Comparison of ENCODE assay signal across 9 cellular contexts in the genomic region with DNA sequence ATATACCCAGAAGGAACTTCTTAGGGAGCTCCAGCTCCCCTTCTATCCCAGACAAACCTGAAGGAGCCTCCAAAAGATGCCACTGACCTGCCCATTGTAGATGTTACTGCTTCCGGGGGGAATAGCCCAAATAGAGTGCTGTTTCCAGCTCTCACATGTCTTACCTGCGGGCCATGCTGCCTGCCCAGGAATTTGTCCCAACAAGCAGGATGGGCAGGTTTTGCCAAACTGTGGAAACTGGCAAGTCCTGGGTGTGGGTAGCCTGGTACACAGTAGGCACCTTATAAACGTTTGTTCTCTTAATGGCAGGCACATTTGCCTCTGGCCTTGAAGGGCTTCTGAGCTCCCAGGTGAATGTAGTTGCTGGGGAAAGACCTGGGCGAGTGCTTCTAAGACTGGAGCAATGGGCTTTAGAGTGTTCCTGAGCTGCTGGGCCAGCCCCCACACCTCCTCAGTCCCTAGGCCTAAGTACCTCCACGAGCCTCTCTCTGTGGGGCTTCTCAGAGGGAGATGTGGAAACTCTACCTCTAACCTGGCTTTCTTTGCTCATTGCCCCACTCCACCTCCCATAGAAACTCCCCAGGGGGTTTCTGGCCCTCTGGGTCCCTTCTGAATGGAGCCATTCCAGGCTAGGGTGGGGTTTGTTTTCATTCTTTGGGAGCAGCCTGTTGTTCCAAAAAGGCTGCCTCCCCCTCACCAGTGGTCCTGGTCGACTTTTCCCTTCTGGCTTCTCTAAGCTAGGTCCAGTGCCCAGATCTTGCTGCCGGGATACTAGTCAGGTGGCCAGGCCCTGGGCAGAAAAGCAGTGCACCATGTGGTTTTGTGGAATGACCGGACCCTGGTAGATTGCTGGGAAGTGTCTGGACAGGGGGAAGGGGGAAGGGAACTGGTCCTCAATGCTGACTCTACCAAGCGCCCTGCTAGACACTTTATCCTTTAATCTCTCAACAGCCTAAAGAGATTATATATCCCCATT. TPM values are rescaled to one million over a fixed set of nuclear protein-coding genes. Genes with fewer than 3 reads are reported as not detected.
A peak's percentile ranks its signal among the peaks of the same experiment; 100 is the strongest.
DNase-seq lines count a peak whose midpoint lies in the region; ATAC-seq, FAIRE-seq and TF ChIP-seq lines count a peak whose summit lies in the region.
"Had no signal": no experiment of that assay in that cellular context is flagged by ENCODE, and none has a peak within 500 bp of the region (broad histone marks: within the 10 kb centered on the region; RNA-seq: fewer than 3 reads in every experiment).

No MANE protein-coding gene starts in this region.

- H3K9ac ChIP-seq in skeletal muscle satellite cell (ENCODE audit: low read depth, low read length): peak overlapping the region; percentile 86

- no peak overlapping the region for H3K27ac ChIP-seq in brain microvascular endothelial cell
- H3K27ac ChIP-seq in layer of hippocampus (ENCODE audit: low read depth, low read length): peak overlapping the region; percentile 52

- no peak for TF ChIP-seq CTCF in brain microvascular endothelial cell (IDR thresholded peaks at IDR 0.05; ENCODE audit: low read depth, low read length, missing control alignments)

- peak; percentile 33 for DNase-seq in EH (ENCODE audit: low read depth)
- DNase-seq in brain microvascular endothelial cell: no peak
- DNase-seq in A172 (ENCODE audit: low spot score): no peak
- DNase-seq in H54 (ENCODE audit: insufficient read length, low spot score): no peak
- no peak for DNase-seq in DMS153 (lab: John Stamatoyannopoulos, UW)
- DNase-seq: NCI-H526 had no signal

- peak overlapping the region; percentile 93 for H3K4me2 ChIP-seq in skeletal muscle satellite cell (ENCODE audit: low read length)

- H3K4me3 ChIP-seq in brain microvascular endothelial cell (ENCODE audit: low read depth, low read length) (peak overlapping the region; percentile 68), skeletal muscle satellite cell (ENCODE audit: low read length) (peak overlapping the region; percentile 79)

- H3K9me3 ChIP-seq in skeletal muscle satellite cell (replicated peaks; ENCODE audit: low read length): no peaks in the 10 kb centered on the region

- H3K27me3 ChIP-seq in brain microvascular endothelial cell (replicated peaks): no peaks in the 10 kb centered on the region
- H3K27me3 ChIP-seq in layer of hippocampus (ENCODE audit: control insufficient read depth, insufficient read depth, low read length): no peaks in the 10 kb centered on the region
- H3K27me3 ChIP-seq in skeletal muscle satellite cell (ENCODE audit: control insufficient read depth, insufficient read depth, low read length): no peaks in the 10 kb centered on the region

- ATAC-seq in HG03045 (IDR thresholded peaks at IDR 0.05; ENCODE audit: unreplicated experiment): no peak

- TF ChIP-seq POLR2A in H54 (IDR thresholded peaks at IDR 0.05; ENCODE audit: low read depth, low read length): no peak

- no peak for FAIRE-seq in H54 (lab: Jason Lieb, UNC)

- no peaks in the 10 kb centered on the region for H3K36me3 ChIP-seq in brain microvascular endothelial cell (replicated peaks)
- no peaks in the 10 kb centered on the region for H3K36me3 ChIP-seq in skeletal muscle satellite cell (ENCODE audit: insufficient read depth, low read length)

- in situ Hi-C loops in brain microvascular endothelial cell (cut with HindIII; ENCODE audit: low pct_ligation_motif_present, low sequenced_read_pairs): no loop called here

- H3K4me1 ChIP-seq in skeletal muscle satellite cell (ENCODE audit: control insufficient read depth, insufficient read depth, low read length): peaks cover 40% of the 10 kb centered on the region

RNA-seq across cellular contexts. Expression of a gene that starts 37.2 kb away (rescaled TPM):
- 8.9 and 16.8 TPM in 2 replicates for total RNA-seq in skeletal muscle satellite cell (2012; rRNA removed)
- total RNA-seq in A172 (2014; rRNA removed; shearing (Covaris generic)): 23.5 and 25.2 TPM in 2 replicates

RNA-seq across cellular contexts. Expression of a gene that starts 43.0 kb away (rescaled TPM):
- total RNA-seq in skeletal muscle satellite cell (2012; rRNA removed): 4.4 and 6.6 TPM in 2 replicates
- 2.7 and 6.8 TPM in 2 replicates for total RNA-seq in A172 (2014; rRNA removed; shearing (Covaris generic))
